ENCODE assay signal across 1 cellular context in the genomic region with DNA sequence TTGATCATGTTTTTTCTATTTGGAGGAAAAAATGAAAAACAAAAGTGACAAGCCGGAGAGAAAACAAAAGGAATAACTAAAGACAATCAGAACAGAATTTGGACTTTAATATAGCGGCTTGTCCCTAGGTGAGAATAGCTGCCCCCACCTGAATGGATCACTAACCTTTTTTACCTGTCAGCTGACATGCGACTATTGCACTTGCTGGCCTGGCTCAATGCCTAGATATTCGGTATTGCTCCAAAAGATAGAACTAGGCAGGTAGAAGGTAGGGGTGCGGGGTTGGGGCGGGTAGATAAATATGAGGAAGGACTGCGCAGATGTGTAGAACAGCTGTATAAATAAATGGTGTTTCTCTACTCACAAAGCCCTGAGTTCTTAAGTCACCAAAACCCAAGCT.
TF ChIP-seq lines count a peak whose summit lies in the region.

No MANE protein-coding gene starts in this region.

TF ChIP-seq in K562, 482 proteins besides CTCF, POLR2A, EP300 and RAD21 (continued from another document):
- TF ChIP-seq, protein P1, sequence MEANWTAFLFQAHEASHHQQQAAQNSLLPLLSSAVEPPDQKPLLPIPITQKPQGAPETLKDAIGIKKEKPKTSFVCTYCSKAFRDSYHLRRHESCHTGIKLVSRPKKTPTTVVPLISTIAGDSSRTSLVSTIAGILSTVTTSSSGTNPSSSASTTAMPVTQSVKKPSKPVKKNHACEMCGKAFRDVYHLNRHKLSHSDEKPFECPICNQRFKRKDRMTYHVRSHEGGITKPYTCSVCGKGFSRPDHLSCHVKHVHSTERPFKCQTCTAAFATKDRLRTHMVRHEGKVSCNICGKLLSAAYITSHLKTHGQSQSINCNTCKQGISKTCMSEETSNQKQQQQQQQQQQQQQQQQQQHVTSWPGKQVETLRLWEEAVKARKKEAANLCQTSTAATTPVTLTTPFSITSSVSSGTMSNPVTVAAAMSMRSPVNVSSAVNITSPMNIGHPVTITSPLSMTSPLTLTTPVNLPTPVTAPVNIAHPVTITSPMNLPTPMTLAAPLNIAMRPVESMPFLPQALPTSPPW (CRISPR knock-in tag; IDR thresholded peaks at IDR 0.05), result no peak
- TF ChIP-seq ZNF431 (CRISPR knock-in tag; IDR thresholded peaks at IDR 0.05) (no peak), CC2D1A (IDR thresholded peaks at IDR 0.05) (no peak), RHOXF2B (CRISPR knock-in tag; conservative IDR thresholded peaks at IDR 0.05) (no peak), SAFB2 (IDR thresholded peaks at IDR 0.05; ENCODE audit: borderline replicate concordance, low read depth, low read length, severe bottlenecking) (no peak), FOXJ3 (CRISPR knock-in tag; IDR thresholded peaks at IDR 0.05) (no peak), ZNF57 (CRISPR knock-in tag; IDR thresholded peaks at IDR 0.05) (no peak), ZNF124 (CRISPR knock-in tag; IDR thresholded peaks at IDR 0.05) (no peak), MAFK (IDR thresholded peaks at IDR 0.05; ENCODE audit: low read length) (no peak), ZNF668 (CRISPR knock-in tag; IDR thresholded peaks at IDR 0.05) (no peak)
- TF ChIP-seq, protein P2, sequence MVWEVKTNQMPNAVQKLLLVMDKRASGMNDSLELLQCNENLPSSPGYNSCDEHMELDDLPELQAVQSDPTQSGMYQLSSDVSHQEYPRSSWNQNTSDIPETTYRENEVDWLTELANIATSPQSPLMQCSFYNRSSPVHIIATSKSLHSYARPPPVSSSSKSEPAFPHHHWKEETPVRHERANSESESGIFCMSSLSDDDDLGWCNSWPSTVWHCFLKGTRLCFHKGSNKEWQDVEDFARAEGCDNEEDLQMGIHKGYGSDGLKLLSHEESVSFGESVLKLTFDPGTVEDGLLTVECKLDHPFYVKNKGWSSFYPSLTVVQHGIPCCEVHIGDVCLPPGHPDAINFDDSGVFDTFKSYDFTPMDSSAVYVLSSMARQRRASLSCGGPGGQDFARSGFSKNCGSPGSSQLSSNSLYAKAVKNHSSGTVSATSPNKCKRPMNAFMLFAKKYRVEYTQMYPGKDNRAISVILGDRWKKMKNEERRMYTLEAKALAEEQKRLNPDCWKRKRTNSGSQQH (CRISPR knock-in tag; IDR thresholded peaks at IDR 0.05), result no peak
